In genomic region chr10:95963202-95963991, GRCh38 we compare ENCODE assay signal across 1 cellular context.
TF ChIP-seq lines count a peak whose summit lies in the region.

No MANE protein-coding gene starts in this region.

TF ChIP-seq in WTC11, 78 proteins besides CTCF, POLR2A, EP300 and RAD21 (continued from another document):
- no peak for TF ChIP-seq ZNF281 (CRISPR knock-in tag; IDR thresholded peaks at IDR 0.05)
- no peak for TF ChIP-seq RELA (CRISPR knock-in tag; IDR thresholded peaks at IDR 0.05; ENCODE audit: borderline replicate concordance)
- no peak for TF ChIP-seq HMGA2 (CRISPR knock-in tag; IDR thresholded peaks at IDR 0.05)
